In the genomic region with DNA sequence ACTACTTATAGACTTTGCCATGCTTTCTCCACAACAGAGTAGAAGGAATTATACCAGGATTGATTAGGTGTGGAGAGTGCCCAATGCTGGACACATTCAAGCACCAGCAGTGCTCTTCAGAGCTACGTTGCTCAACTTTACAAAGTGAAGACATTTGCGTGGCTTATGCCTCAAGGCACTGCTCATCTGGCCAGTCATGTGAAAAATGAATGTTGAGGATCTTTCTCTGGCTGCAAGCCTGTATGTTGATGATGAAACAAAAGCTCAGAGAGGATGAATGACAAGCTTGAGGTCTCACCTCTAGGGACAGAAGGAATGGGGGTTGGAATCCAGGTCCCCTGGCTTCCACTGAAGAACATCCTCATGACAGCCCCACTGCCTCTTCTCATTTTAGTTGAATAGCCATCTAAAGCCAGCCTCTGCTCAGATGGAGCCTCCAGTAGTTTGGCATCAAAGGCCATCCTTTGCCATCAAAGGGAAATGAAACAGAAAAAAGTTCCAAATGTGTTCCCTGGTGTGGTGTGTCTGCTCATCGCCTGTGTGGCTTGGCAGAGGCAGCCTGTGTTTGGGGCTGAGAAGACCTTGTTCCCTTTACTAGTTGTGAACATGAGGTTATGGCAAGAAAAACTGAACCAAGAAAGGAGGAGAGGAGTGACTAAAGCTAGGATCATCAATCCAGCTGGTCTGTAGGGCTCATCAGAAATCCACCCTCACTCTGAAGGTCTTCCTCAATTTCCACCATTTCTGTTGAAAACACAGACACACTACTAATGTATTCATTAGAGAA, we compare ENCODE assay signal across 12 cellular contexts.
DNase-seq lines count a peak whose midpoint lies in the region; ATAC-seq and TF ChIP-seq lines count a peak whose summit lies in the region.
"Had no signal": no experiment of that assay in that cellular context is flagged by ENCODE, and none has a peak within 500 bp of the region (broad histone marks: within the 10 kb centered on the region; RNA-seq: fewer than 3 reads in every experiment).

No MANE protein-coding gene starts in this region.

- no peaks in the 10 kb centered on the region for H3K9me2 ChIP-seq in GM23248 (ENCODE audit: insufficient read depth)

- DNase-seq in GM23248 (peak; percentile 76), cardiac fibroblast (ENCODE audit: low read depth in 2 of 2) (peak; percentile 34 to 59), left ventricle myocardium inferior (no peak), gastrocnemius medialis (peak; percentile 32 to 51), H7 (no peak), dorsolateral prefrontal cortex (no peak), HuH-7.5 (ENCODE audit: low spot score) (no peak), amygdala (lab: John Stamatoyannopoulos, UW) (no peak)
- DNase-seq: spleen, WERI-Rb-1 had no signal

- peak overlapping the region; percentile 44 for H3K4me2 ChIP-seq in GM23248 (ENCODE audit: unreplicated experiment)
- H3K4me2 ChIP-seq: neural progenitor cell had no signal

- ATAC-seq in gastrocnemius medialis: peak; percentile 72

- H3K4me1 ChIP-seq in GM23248 (ENCODE audit: insufficient read depth): peaks cover 35% of the 10 kb centered on the region
- peaks cover 12% of the 10 kb centered on the region for H3K4me1 ChIP-seq in left ventricle myocardium inferior
- no peaks in the 10 kb centered on the region for H3K4me1 ChIP-seq in gastrocnemius medialis
- H3K4me1 ChIP-seq: neural progenitor cell, thyroid gland had no signal

- WGBS in GM23248 (ENCODE audit: low coverage in 1 of 2, low lambda C conversion rate in 2 of 2, missing lambda C conversion rate in 2 of 2), 2 experiments: 15 to 22% methylated on average over 3 of the region's 3 CpGs

- H3K9ac ChIP-seq in GM23248: 0 out of 2 replicates have a peak overlapping the region, but pooled peaks have one; percentile 14
- H3K9ac ChIP-seq: neural progenitor cell had no signal

- in situ Hi-C loops in GM23248 (cut with MboI): no loop called here
- in situ Hi-C loops in gastrocnemius medialis (cut with MboI; ENCODE audit: low sequenced_read_pairs in 4 of 4): no loop called here

- H3K27ac ChIP-seq in GM23248 (peak overlapping the region; percentile 40), left ventricle myocardium inferior (replicated peaks) (peak overlapping the region; percentile 80), gastrocnemius medialis (peak overlapping the region; percentile 33 to 66 (median 45)), dorsolateral prefrontal cortex (peak overlapping the region in 18 of 59 donors; percentile 7 to 81 (median 44))
- H3K27ac ChIP-seq: neural progenitor cell, spleen, WERI-Rb-1 had no signal

- no peak for TF ChIP-seq CTCF in cardiac fibroblast (IDR thresholded peaks at IDR 0.05; ENCODE audit: low read depth, low read length)
- TF ChIP-seq CTCF in left ventricle myocardium inferior (IDR thresholded peaks at IDR 0.05; ENCODE audit: borderline replicate concordance): no peak
- TF ChIP-seq CTCF in gastrocnemius medialis (IDR thresholded peaks at IDR 0.05 in 4 of 5, conservative IDR thresholded peaks at IDR 0.05 in 1 of 5): no peak
- no peak for TF ChIP-seq CTCF in dorsolateral prefrontal cortex (IDR thresholded peaks at IDR 0.05 in 54 of 56, conservative IDR thresholded peaks at IDR 0.05 in 2 of 56; ENCODE audit: low read depth in 1 of 56, partially characterized antibody in 56 of 56)

- TF ChIP-seq POLR2A in gastrocnemius medialis (IDR thresholded peaks at IDR 0.05): no peak

- intact Hi-C loops in left ventricle myocardium inferior (cut with micrococcal nuclease) (no loop called here), gastrocnemius medialis (cut with DNase I; ENCODE audit: low total_unique reads) (no loop called here), dorsolateral prefrontal cortex (cut with DNase I) (no loop called here)

- H3K9me3 ChIP-seq in GM23248 (ENCODE audit: low read depth) (no peaks in the 10 kb centered on the region), left ventricle myocardium inferior (replicated peaks) (peaks cover 4% of the 10 kb centered on the region), gastrocnemius medialis (no peaks in the 10 kb centered on the region)
- H3K9me3 ChIP-seq: spleen, thyroid gland had no signal

- H2AFZ ChIP-seq in GM23248: peak overlapping the region; percentile 37
- H2AFZ ChIP-seq: neural progenitor cell had no signal

- H3K79me2 ChIP-seq in GM23248 (ENCODE audit: insufficient read depth): no peaks in the 10 kb centered on the region

- H3K36me3 ChIP-seq in GM23248 (ENCODE audit: low read depth) (no peaks in the 10 kb centered on the region), left ventricle myocardium inferior (no peaks in the 10 kb centered on the region), gastrocnemius medialis (no peaks in the 10 kb centered on the region), H7 (replicated peaks; ENCODE audit: control insufficient read depth, insufficient read depth, low read length) (no peaks in the 10 kb centered on the region)
- H3K36me3 ChIP-seq: neural progenitor cell, spleen, thyroid gland, WERI-Rb-1 had no signal

- no peaks in the 10 kb centered on the region for H4K20me1 ChIP-seq in GM23248 (ENCODE audit: insufficient read depth)

- H3K4me3 ChIP-seq in GM23248: peak overlapping the region; percentile 19; the same call in 1 of the 2 replicates
- H3K4me3 ChIP-seq in cardiac fibroblast (replicated peaks in 1 of 2; ENCODE audit: low read depth in 2 of 2, low read length in 2 of 2): no peak overlapping the region
- H3K4me3 ChIP-seq in left ventricle myocardium inferior: peak overlapping the region; percentile 5
- H3K4me3 ChIP-seq in gastrocnemius medialis: peak overlapping the region in 1 of 4 donors; percentile 6
- no peak overlapping the region for H3K4me3 ChIP-seq in H7 (ENCODE audit: insufficient read depth, low read depth, low read length)
- peak overlapping the region in 5 of 59 donors; percentile 13 to 29 (median 19) for H3K4me3 ChIP-seq in dorsolateral prefrontal cortex
- H3K4me3 ChIP-seq: neural progenitor cell, spleen, thyroid gland had no signal

- H3K27me3 ChIP-seq in GM23248 (replicated peaks; ENCODE audit: insufficient read depth) (no peaks in the 10 kb centered on the region), left ventricle myocardium inferior (ENCODE audit: low read depth) (no peaks in the 10 kb centered on the region), gastrocnemius medialis (no peaks in the 10 kb centered on the region), H7 (ENCODE audit: control insufficient read depth, insufficient read depth, low read length) (no peaks in the 10 kb centered on the region), dorsolateral prefrontal cortex (no peaks in the 10 kb centered on the region)
- H3K27me3 ChIP-seq: neural progenitor cell, spleen, thyroid gland had no signal

- peaks cover 48% of the 10 kb centered on the region for H3F3A ChIP-seq in GM23248 (ENCODE audit: insufficient read depth)

Comparison
In these comparisons a context has a peak if more than half of its experiments do, and no peak if none do; other contexts are left out.
1. DNase-seq: peak in GM23248 (single experiment), cardiac fibroblast (2 of 2) and gastrocnemius medialis (2 of 2); none in left ventricle myocardium inferior (single experiment), H7 (single experiment), dorsolateral prefrontal cortex (0 of 10), HuH-7.5 (single experiment) and amygdala (0 of 56).
2. H3K4me3 ChIP-seq: peak in GM23248 (single experiment) and left ventricle myocardium inferior (single experiment); none in cardiac fibroblast (0 of 2) and H7 (single experiment).